ENCODE assay signal across 11 cellular contexts in the genomic region with DNA sequence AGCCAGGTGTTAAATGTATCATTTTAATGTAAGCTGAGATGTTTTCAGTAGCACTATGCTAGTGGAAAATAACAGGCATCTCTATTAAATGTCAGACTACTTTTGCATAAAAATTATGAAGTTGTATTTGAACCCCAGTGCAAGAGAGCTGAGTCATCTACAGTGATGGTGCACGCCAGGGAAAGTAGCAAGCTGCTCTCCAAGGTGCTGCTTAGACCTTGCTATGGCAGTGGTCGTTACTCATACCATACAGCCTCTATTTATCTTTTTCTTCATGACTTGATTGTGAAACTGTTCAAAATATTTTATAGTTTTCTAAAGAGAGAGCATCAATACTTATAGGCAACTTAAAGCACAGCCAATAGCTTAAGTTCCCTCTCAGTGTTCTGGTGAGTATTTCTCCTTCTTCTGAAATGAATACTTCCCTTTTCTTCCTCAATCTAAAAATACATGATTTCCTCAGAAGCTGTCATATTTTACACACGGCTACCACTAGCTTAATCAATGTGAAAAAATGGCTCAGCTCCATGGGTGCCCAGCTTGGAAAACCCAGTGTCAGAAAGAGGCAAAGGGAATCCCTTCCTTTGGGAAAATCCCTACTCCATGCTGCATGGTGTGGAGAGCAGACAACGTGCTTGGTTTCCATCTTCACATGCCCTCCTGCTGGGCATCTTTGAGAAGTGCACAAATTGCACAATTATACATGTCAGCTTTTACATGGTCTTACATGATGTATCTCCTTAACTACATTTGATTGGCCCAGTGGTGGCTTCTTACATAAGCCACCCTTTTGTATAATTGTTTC.
DNase-seq lines count a peak whose midpoint lies in the region; ATAC-seq lines count a peak whose summit lies in the region.
"Had no signal": no experiment of that assay in that cellular context is flagged by ENCODE, and none has a peak within 500 bp of the region (broad histone marks: within the 10 kb centered on the region; RNA-seq: fewer than 3 reads in every experiment).

No MANE protein-coding gene starts in this region.

- H3K79me1 ChIP-seq in neuronal stem cell (ENCODE audit: low read depth, low read length) = no peaks in the 10 kb centered on the region

- H3K27ac Mint-ChIP-seq in stimulated activated naive CD8-positive, alpha-beta T cell treated with anti-CD3 and anti-CD28 coated beads, Interleukin-15, amount 100 ng/mL, for 72 hours = no peak overlapping the region
- H3K27ac Mint-ChIP-seq: T-helper 1 cell treated with Interleukin-12 subunit alpha and Interleukin-12 subunit beta and Interleukin-4 antibody, amounts not matched to agents 30 μg/mL and 1 μg/mL, for 36 hours had no signal

- no peak overlapping the region for H4K8ac ChIP-seq in neuronal stem cell (ENCODE audit: low read depth, low read length)

- no peak overlapping the region for H3K4ac ChIP-seq in neuronal stem cell (ENCODE audit: low read length)

- H3K4me3 Mint-ChIP-seq in stimulated activated naive CD8-positive, alpha-beta T cell treated with anti-CD3 and anti-CD28 coated beads, Interleukin-15, amount 100 ng/mL, for 72 hours = no peak overlapping the region
- H3K4me3 Mint-ChIP-seq: T-helper 1 cell treated with Interleukin-12 subunit alpha and Interleukin-12 subunit beta and Interleukin-4 antibody, amounts not matched to agents 30 μg/mL and 1 μg/mL, for 36 hours had no signal

- no peak overlapping the region for H3K9ac ChIP-seq in neuronal stem cell (ENCODE audit: low read depth, low read length, poor library complexity)
- H3K9ac ChIP-seq: BLaER1 had no signal

- H2BK15ac ChIP-seq in neuronal stem cell (ENCODE audit: low read length) = no peak overlapping the region

- no peak overlapping the region for H2BK120ac ChIP-seq in neuronal stem cell (ENCODE audit: low read depth, low read length)

- H3K23ac ChIP-seq in neuronal stem cell (ENCODE audit: low read depth, low read length, poor library complexity) = no peak overlapping the region

- no peaks in the 10 kb centered on the region for H3K4me1 Mint-ChIP-seq in stimulated activated naive CD8-positive, alpha-beta T cell treated with anti-CD3 and anti-CD28 coated beads, Interleukin-15, amount 100 ng/mL, for 72 hours

- peaks cover 0 to 3% of the 10 kb centered on the region in 2 donors for H3K9me3 ChIP-seq in neuronal stem cell (replicated peaks in 1 of 2; ENCODE audit: control insufficient read depth in 2 of 2, insufficient read depth in 1 of 2, low read depth in 1 of 2, low read length in 2 of 2)
- H3K9me3 ChIP-seq: BLaER1 had no signal

- peak; percentile 37 for ATAC-seq in stimulated activated naive CD8-positive, alpha-beta T cell treated with anti-CD3 and anti-CD28 coated beads, Interleukin-15, amount 100 ng/mL, for 72 hours
- ATAC-seq in stimulated activated naive CD8-positive, alpha-beta T cell treated with anti-CD3 and anti-CD28 coated beads, Interleukin-15, Interleukin-2, amounts not matched to agents 100 U/mL and 50 U/mL, for 24 hours = no peak
- ATAC-seq in HG03095 (IDR thresholded peaks at IDR 0.05; ENCODE audit: unreplicated experiment) = peak; percentile 28

- no peak overlapping the region for H2AK5ac ChIP-seq in neuronal stem cell (ENCODE audit: low read depth, low read length)

- no peak for DNase-seq in stimulated activated naive CD8-positive, alpha-beta T cell treated with anti-CD3 and anti-CD28 coated beads, Interleukin-15, amount 100 ng/mL, for 72 hours
- DNase-seq in stimulated activated naive CD8-positive, alpha-beta T cell treated with anti-CD3 and anti-CD28 coated beads, Interleukin-15, Interleukin-2, amounts not matched to agents 100 U/mL and 50 U/mL, for 24 hours = no peak
- DNase-seq in SK-MEL-5 (ENCODE audit: low read depth, low spot score) (peak; percentile 15), COLO829 (ENCODE audit: low spot score) (no peak), neuronal stem cell (ENCODE audit: low spot score) (no peak)
- no peak for DNase-seq in activated CD4-positive, CD25-positive, alpha-beta regulatory T cell (lab: John Stamatoyannopoulos, UW)
- DNase-seq in central memory CD4-positive, alpha-beta T cell = no peak
- DNase-seq: activated naive CD4-positive, alpha-beta T cell had no signal

- peaks cover 21% of the 10 kb centered on the region for H3K27me3 Mint-ChIP-seq in stimulated activated naive CD8-positive, alpha-beta T cell treated with anti-CD3 and anti-CD28 coated beads, Interleukin-15, amount 100 ng/mL, for 72 hours

- H3K27ac ChIP-seq in neuronal stem cell (replicated peaks; ENCODE audit: low read length) = no peak overlapping the region
- H3K27ac ChIP-seq: BLaER1 had no signal

- H3K4me3 ChIP-seq in neuronal stem cell (ENCODE audit: low read length in 2 of 2) = no peak overlapping the region
- H3K4me3 ChIP-seq: BLaER1 had no signal

- no peaks in the 10 kb centered on the region for H3K27me3 ChIP-seq in neuronal stem cell (ENCODE audit: control insufficient read depth in 3 of 3, insufficient read depth in 3 of 3, low read depth in 1 of 3, low read length in 3 of 3)
- H3K27me3 ChIP-seq: BLaER1 had no signal

- H2BK5ac ChIP-seq in neuronal stem cell (ENCODE audit: low read length) = no peak overlapping the region

- H3K9me3 Mint-ChIP-seq in stimulated activated naive CD8-positive, alpha-beta T cell treated with anti-CD3 and anti-CD28 coated beads, Interleukin-15, amount 100 ng/mL, for 72 hours = no peaks in the 10 kb centered on the region
- H3K9me3 Mint-ChIP-seq: T-helper 1 cell treated with Interleukin-12 subunit alpha and Interleukin-12 subunit beta and Interleukin-4 antibody, amounts not matched to agents 30 μg/mL and 1 μg/mL, for 36 hours had no signal

- no peak overlapping the region for H3K14ac ChIP-seq in neuronal stem cell (ENCODE audit: low read length)

- in situ Hi-C loops in SK-MEL-5 (cut with HindIII; ENCODE audit: low pct_unique_long_range_greater_than_20kb, low sequenced_read_pairs) = no loop called here

- no peak overlapping the region for H2BK12ac ChIP-seq in neuronal stem cell (ENCODE audit: low read length)

- H3K4me2 ChIP-seq in neuronal stem cell (ENCODE audit: insufficient read depth, low read length, poor library complexity, severe bottlenecking) = no peak overlapping the region
- H3K4me2 ChIP-seq: BLaER1 had no signal

- H3K36me3 ChIP-seq in neuronal stem cell (replicated peaks in 1 of 2; ENCODE audit: control insufficient read depth in 2 of 2, insufficient read depth in 2 of 2, low read length in 2 of 2) = no peaks in the 10 kb centered on the region
- H3K36me3 ChIP-seq: BLaER1 had no signal

- WGBS in neuronal stem cell (ENCODE audit: extremely low coverage in 2 of 2, insufficient read length in 2 of 2, insufficient replicate concordance in 1 of 2), 2 donors = no CpG with 5 or more reads among the region's 4 CpGs

- no peak overlapping the region for H3K18ac ChIP-seq in neuronal stem cell (ENCODE audit: low read length)

- H4K91ac ChIP-seq in neuronal stem cell (ENCODE audit: low read depth, low read length, poor library complexity) = no peak overlapping the region

- no peaks in the 10 kb centered on the region for H3K4me1 ChIP-seq in neuronal stem cell (ENCODE audit: control insufficient read depth in 2 of 2, insufficient read depth in 1 of 2, low read depth in 1 of 2, low read length in 2 of 2)
- H3K4me1 ChIP-seq: BLaER1 had no signal

- no peak overlapping the region for H2AFZ ChIP-seq in neuronal stem cell (ENCODE audit: low read length)
